Comparison of ENCODE assay signal across 8 cellular contexts in the genomic region with DNA sequence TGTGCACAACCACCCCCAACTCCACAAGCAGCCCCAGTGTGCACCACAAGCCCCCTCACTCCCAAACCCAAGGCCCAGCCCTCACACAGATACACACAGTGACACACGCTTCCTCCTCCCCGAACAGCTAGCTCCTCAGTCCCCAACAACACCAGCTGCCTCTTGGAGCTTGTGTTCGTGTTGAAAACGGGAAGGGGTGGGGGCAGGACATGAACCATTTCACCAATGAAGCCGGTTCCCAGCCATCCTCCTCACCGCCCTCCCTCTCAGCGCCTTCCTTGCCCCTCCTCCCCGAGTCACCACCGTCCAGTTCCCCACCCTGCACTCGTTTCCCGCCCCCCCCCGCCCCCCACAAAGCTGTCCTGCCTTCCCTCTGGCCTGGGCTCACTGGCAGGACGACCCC. TPM values are rescaled to one million over a fixed set of nuclear protein-coding genes. Genes with fewer than 3 reads are reported as not detected.
A peak's percentile ranks its signal among the peaks of the same experiment; 100 is the strongest.
DNase-seq lines count a peak whose midpoint lies in the region; ATAC-seq and TF ChIP-seq lines count a peak whose summit lies in the region.

No MANE protein-coding gene starts in this region.

- DNase-seq in T-helper 1 cell (no peak), NCI-H2107 treated with DMSO at 0.1 percent for 48 hours (lab: John Stamatoyannopoulos, UW; ENCODE audit: unreplicated experiment) (peak; percentile 71), glutamatergic neuron (peak; percentile 76), NCI-H2029 treated with DMSO at 0.1 percent for 48 hours (lab: John Stamatoyannopoulos, UW) (no peak)

- peak; percentile 39 for ATAC-seq in activated T-helper 17 cell treated with anti-CD3 and anti-CD28 coated beads, Interleukin-2, amount 50 U/mL, for 72 hours (replicated peaks)
- ATAC-seq in HG03095 (IDR thresholded peaks at IDR 0.05; ENCODE audit: unreplicated experiment): no peak

- TF ChIP-seq CTCF in glutamatergic neuron (IDR thresholded peaks at IDR 0.05; ENCODE audit: partially characterized antibody, unreplicated experiment): no peak
- TF ChIP-seq CTCF in neutrophil (IDR thresholded peaks at IDR 0.05): no peak

- H3K36me3 ChIP-seq in neutrophil: no peaks in the 10 kb centered on the region

- H3K27me3 Mint-ChIP-seq in T-helper 1 cell treated with Interleukin-12 subunit alpha and Interleukin-12 subunit beta and Interleukin-4 antibody, amounts not matched to agents 30 μg/mL and 1 μg/mL, for 36 hours (ENCODE audit: low read depth): peaks cover 36% of the 10 kb centered on the region
- peaks cover 13% of the 10 kb centered on the region for H3K27me3 Mint-ChIP-seq in activated T-helper 17 cell treated with anti-CD3 and anti-CD28 coated beads, Interleukin-2, amount 50 U/mL, for 72 hours
- H3K27me3 Mint-ChIP-seq in glutamatergic neuron (ENCODE audit: unreplicated experiment): peaks cover 33% of the 10 kb centered on the region

- H3K4me3 Mint-ChIP-seq in T-helper 1 cell treated with Interleukin-12 subunit alpha and Interleukin-12 subunit beta and Interleukin-4 antibody, amounts not matched to agents 30 μg/mL and 1 μg/mL, for 36 hours: peak overlapping the region; percentile 61
- peak overlapping the region; percentile 37 for H3K4me3 Mint-ChIP-seq in activated T-helper 17 cell treated with anti-CD3 and anti-CD28 coated beads, Interleukin-2, amount 50 U/mL, for 72 hours
- peak overlapping the region; percentile 99 for H3K4me3 Mint-ChIP-seq in glutamatergic neuron (ENCODE audit: unreplicated experiment)

- H3K4me1 ChIP-seq in neutrophil (ENCODE audit: control insufficient read depth in 1 of 2, insufficient read depth in 1 of 2, low read depth in 1 of 2, low read length in 1 of 2): peaks cover 17 to 22% of the 10 kb centered on the region in 2 experiments

- peaks cover 48% of the 10 kb centered on the region for H3K27me3 ChIP-seq in neutrophil

- H3K9me3 Mint-ChIP-seq in T-helper 1 cell treated with Interleukin-12 subunit alpha and Interleukin-12 subunit beta and Interleukin-4 antibody, amounts not matched to agents 30 μg/mL and 1 μg/mL, for 36 hours: no peaks in the 10 kb centered on the region
- H3K9me3 Mint-ChIP-seq in activated T-helper 17 cell treated with anti-CD3 and anti-CD28 coated beads, Interleukin-2, amount 50 U/mL, for 72 hours: no peaks in the 10 kb centered on the region
- H3K9me3 Mint-ChIP-seq in glutamatergic neuron (ENCODE audit: unreplicated experiment): peaks cover 33% of the 10 kb centered on the region

- no peaks in the 10 kb centered on the region for H3K9me3 ChIP-seq in neutrophil

- peak overlapping the region; percentile 43 to 65 for H3K4me3 ChIP-seq in neutrophil (ENCODE audit: low read depth in 1 of 2, low read length in 1 of 2)

- peaks cover 29% of the 10 kb centered on the region for H3K36me3 Mint-ChIP-seq in T-helper 1 cell treated with Interleukin-12 subunit alpha and Interleukin-12 subunit beta and Interleukin-4 antibody, amounts not matched to agents 30 μg/mL and 1 μg/mL, for 36 hours (ENCODE audit: low read depth)
- peaks cover 34% of the 10 kb centered on the region for H3K36me3 Mint-ChIP-seq in activated T-helper 17 cell treated with anti-CD3 and anti-CD28 coated beads, Interleukin-2, amount 50 U/mL, for 72 hours (ENCODE audit: low read depth)
- peaks cover 7% of the 10 kb centered on the region for H3K36me3 Mint-ChIP-seq in glutamatergic neuron (ENCODE audit: unreplicated experiment)

- H3K27ac ChIP-seq in neutrophil: peak overlapping the region; percentile 44

- peak overlapping the region; percentile 55 for H3K27ac Mint-ChIP-seq in T-helper 1 cell treated with Interleukin-12 subunit alpha and Interleukin-12 subunit beta and Interleukin-4 antibody, amounts not matched to agents 30 μg/mL and 1 μg/mL, for 36 hours
- no peak overlapping the region for H3K27ac Mint-ChIP-seq in activated T-helper 17 cell treated with anti-CD3 and anti-CD28 coated beads, Interleukin-2, amount 50 U/mL, for 72 hours
- peak overlapping the region; percentile 100 for H3K27ac Mint-ChIP-seq in glutamatergic neuron (ENCODE audit: unreplicated experiment)

- H3K4me1 Mint-ChIP-seq in T-helper 1 cell treated with Interleukin-12 subunit alpha and Interleukin-12 subunit beta and Interleukin-4 antibody, amounts not matched to agents 30 μg/mL and 1 μg/mL, for 36 hours (ENCODE audit: low read depth): peaks cover 17% of the 10 kb centered on the region
- peaks cover 17% of the 10 kb centered on the region for H3K4me1 Mint-ChIP-seq in activated T-helper 17 cell treated with anti-CD3 and anti-CD28 coated beads, Interleukin-2, amount 50 U/mL, for 72 hours
- peaks cover 44% of the 10 kb centered on the region for H3K4me1 Mint-ChIP-seq in glutamatergic neuron (ENCODE audit: low read depth, unreplicated experiment)

RNA-seq across cellular contexts. Expression of gene GPR162, which starts 0.3 kb away (rescaled TPM):
- under 1 TPM; 0.15 to 0.37 TPM for total RNA-seq in activated T-helper 17 cell treated with anti-CD3 and anti-CD28 coated beads, Interleukin-2, amount 50 U/mL, for 72 hours
- 145 TPM for total RNA-seq in glutamatergic neuron (ENCODE audit: unreplicated experiment)

RNA-seq across cellular contexts. Expression of gene P3H3, which starts 6.9 kb away (rescaled TPM):
- total RNA-seq in activated T-helper 17 cell treated with anti-CD3 and anti-CD28 coated beads, Interleukin-2, amount 50 U/mL, for 72 hours: 1 to 10 TPM in 1 of 2 donors, not detected in 1; 1.1 TPM
- 58.4 TPM for total RNA-seq in glutamatergic neuron (ENCODE audit: unreplicated experiment)

RNA-seq across cellular contexts. Expression of gene GNB3, which starts 19.5 kb away (rescaled TPM):
- total RNA-seq in activated T-helper 17 cell treated with anti-CD3 and anti-CD28 coated beads, Interleukin-2, amount 50 U/mL, for 72 hours: under 1 TPM in 1 of 2 donors, not detected in 1; 0.66 TPM
- total RNA-seq in glutamatergic neuron (ENCODE audit: unreplicated experiment): 45.7 TPM

RNA-seq across cellular contexts. Expression of gene CDCA3, which starts 29.8 kb away (rescaled TPM):
- 100 to 1,000 TPM in 1 of 2 donors, 10 to 100 TPM in 1; 86.9 to 104 TPM for total RNA-seq in activated T-helper 17 cell treated with anti-CD3 and anti-CD28 coated beads, Interleukin-2, amount 50 U/mL, for 72 hours
- 5.2 TPM for total RNA-seq in glutamatergic neuron (ENCODE audit: unreplicated experiment)

RNA-seq across cellular contexts. Expression of gene USP5, which starts 30.7 kb away (rescaled TPM):
- 100 to 1,000 TPM in 1 of 2 donors, 10 to 100 TPM in 1; 83.4 to 149 TPM for total RNA-seq in activated T-helper 17 cell treated with anti-CD3 and anti-CD28 coated beads, Interleukin-2, amount 50 U/mL, for 72 hours
- 141 TPM for total RNA-seq in glutamatergic neuron (ENCODE audit: unreplicated experiment)

Comparison
In these comparisons a context has a peak if more than half of its experiments do, and no peak if none do; other contexts are left out.
1. H3K4me3 Mint-ChIP-seq: peak in every context shown above with its lines; median percentile 99 in glutamatergic neuron; 61 in T-helper 1 cell treated with Interleukin-12 subunit alpha and Interleukin-12 subunit beta and Interleukin-4 antibody, amounts not matched to agents 30 μg/mL and 1 μg/mL, for 36 hours; 37 in activated T-helper 17 cell treated with anti-CD3 and anti-CD28 coated beads, Interleukin-2, amount 50 U/mL, for 72 hours.
2. DNase-seq: peak in NCI-H2107 treated with DMSO at 0.1 percent for 48 hours (single experiment) and glutamatergic neuron (single experiment); none in T-helper 1 cell (0 of 5) and NCI-H2029 treated with DMSO at 0.1 percent for 48 hours (single experiment).
3. RNA of gene GPR162, which starts 0.3 kb away (total RNA-seq): 145 TPM in glutamatergic neuron (single experiment); 0.15 to 0.37 TPM in activated T-helper 17 cell treated with anti-CD3 and anti-CD28 coated beads, Interleukin-2, amount 50 U/mL, for 72 hours; every median in the first group is over 100 times any median in the second.
4. RNA of gene P3H3, which starts 6.9 kb away (total RNA-seq): 58.4 TPM in glutamatergic neuron (single experiment); 1.1 TPM in activated T-helper 17 cell treated with anti-CD3 and anti-CD28 coated beads, Interleukin-2, amount 50 U/mL, for 72 hours; every median in the first group is over 10 times any median in the second.
5. RNA of gene GNB3, which starts 19.5 kb away (total RNA-seq): 45.7 TPM in glutamatergic neuron (single experiment); 0.66 TPM in activated T-helper 17 cell treated with anti-CD3 and anti-CD28 coated beads, Interleukin-2, amount 50 U/mL, for 72 hours; every median in the first group is over 10 times any median in the second.